Comparison of ENCODE assay signal across 8 cellular contexts in the genomic region with DNA sequence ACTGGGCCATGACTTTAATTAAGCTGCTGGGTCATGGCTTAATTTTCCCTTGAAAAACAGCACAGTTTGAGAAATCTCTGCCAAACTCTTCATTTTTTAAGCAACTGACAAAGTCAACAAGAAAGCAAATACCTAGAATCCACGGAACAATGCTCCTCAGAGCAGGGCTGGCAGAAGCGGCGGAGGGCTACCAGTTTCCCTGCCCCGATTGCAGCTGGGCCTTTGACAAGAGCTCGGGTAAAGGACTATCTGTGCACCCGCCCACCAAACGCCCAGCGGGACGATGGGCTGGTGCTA. TPM values are rescaled to one million over a fixed set of nuclear protein-coding genes. Genes with fewer than 3 reads are reported as not detected.
DNase-seq lines count a peak whose midpoint lies in the region; ATAC-seq lines count a peak whose summit lies in the region.

No MANE protein-coding gene starts in this region.

- H3K27ac Mint-ChIP-seq in naive B cell, result peak overlapping the region in 5 of 6 donors; percentile 67 to 93 (median 84)

- peak overlapping the region; percentile 93 for H3K27ac ChIP-seq in duodenal mucosa (ENCODE audit: low read depth, low read length)

- ATAC-seq in naive B cell (ENCODE audit: low read depth in 2 of 2), result no peak
- ATAC-seq in esophagus mucosa, result no peak

- peaks cover 8 to 18% (median 9%) of the 10 kb centered on the region in 3 donors for H3K4me1 Mint-ChIP-seq in naive B cell

- H3K9me3 Mint-ChIP-seq in naive B cell, result peaks cover 0 to 4% (median 0%) of the 10 kb centered on the region in 7 donors

- peak overlapping the region; percentile 72 to 76 for H3K9ac ChIP-seq in duodenal mucosa (ENCODE audit: low read depth in 1 of 2, low read length in 2 of 2)

- H3K27me3 ChIP-seq in duodenal mucosa (ENCODE audit: control insufficient read depth in 1 of 2, insufficient read depth in 2 of 2, low read length in 2 of 2), result no peaks in the 10 kb centered on the region

- no peaks in the 10 kb centered on the region for H3K9me3 ChIP-seq in duodenal mucosa (ENCODE audit: control insufficient read depth in 1 of 2, low read length in 2 of 2)

- H3K4me3 ChIP-seq in duodenal mucosa (ENCODE audit: low read depth in 1 of 2, low read length in 2 of 2), result peak overlapping the region; percentile 71 to 87

- H3K36me3 ChIP-seq in duodenal mucosa (ENCODE audit: control insufficient read depth in 1 of 2, insufficient read depth in 2 of 2, low read length in 2 of 2), result no peaks in the 10 kb centered on the region

- H3K27me3 Mint-ChIP-seq in naive B cell, result no peaks in the 10 kb centered on the region

- no peaks in the 10 kb centered on the region for H3K36me3 Mint-ChIP-seq in naive B cell

- peak overlapping the region; percentile 88 to 99 (median 95) for H3K4me3 Mint-ChIP-seq in naive B cell

- H3K4me1 ChIP-seq in duodenal mucosa (ENCODE audit: control insufficient read depth in 1 of 2, insufficient read depth in 2 of 2, low read length in 2 of 2), result peaks cover 26 to 44% of the 10 kb centered on the region in 2 donors

- peak; percentile 79 for DNase-seq in GM03348 (ENCODE audit: low spot score)
- peak; percentile 28 to 78 for DNase-seq in NCI-H2081 (lab: John Stamatoyannopoulos, UW)
- DNase-seq in naive B cell, result no peak
- DNase-seq in RKO (ENCODE audit: low spot score), result no peak
- no peak for DNase-seq in pons (ENCODE audit: low spot score)
- DNase-seq in DMS79 (lab: John Stamatoyannopoulos, UW), result no peak

RNA-seq across cellular contexts. Expression of a gene that starts 1.2 kb away (rescaled TPM):
- polyA plus RNA-seq in naive B cell (ENCODE audit: low read depth in 6 of 6), result 1 to 10 TPM in 5 of 6 donors, under 1 TPM in 1; 0.32 to 3.3 (median 1.9) TPM
- total RNA-seq in esophagus mucosa, result 8.6 TPM

Comparison
In these comparisons a context has a peak if more than half of its experiments do, and no peak if none do; other contexts are left out.
1. DNase-seq: peak in GM03348 (single experiment) and NCI-H2081 (2 of 2); none in naive B cell (single experiment), RKO (single experiment), pons (single experiment) and DMS79 (single experiment).